Comparison of ENCODE assay signal across 12 cellular contexts in the genomic region with DNA sequence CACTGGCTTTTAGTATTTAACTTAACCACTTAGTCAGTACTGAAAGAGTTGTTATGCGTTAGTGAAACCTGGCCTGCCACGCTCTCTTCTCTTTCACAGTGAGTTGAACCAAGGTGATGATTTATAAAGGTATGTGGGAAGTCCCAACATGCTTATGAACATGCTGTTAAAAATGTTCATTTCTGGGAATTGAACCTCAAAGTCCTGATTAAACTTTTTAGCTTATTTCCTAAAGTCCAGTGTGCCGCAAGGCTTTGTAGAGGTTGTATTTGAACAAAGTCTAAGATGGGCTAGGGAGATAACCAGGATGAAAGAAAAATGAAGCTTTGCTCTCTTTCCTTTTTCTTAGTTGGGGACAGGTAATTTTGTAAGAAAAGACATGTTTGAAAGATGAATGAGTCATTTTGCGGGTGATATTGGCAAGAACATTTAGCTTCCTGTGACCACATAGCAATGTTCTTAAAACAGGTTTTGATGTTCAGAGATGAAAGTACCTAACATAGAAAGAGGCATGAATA.
DNase-seq lines count a peak whose midpoint lies in the region; ATAC-seq and TF ChIP-seq lines count a peak whose summit lies in the region.
"Had no signal": no experiment of that assay in that cellular context is flagged by ENCODE, and none has a peak within 500 bp of the region (broad histone marks: within the 10 kb centered on the region; RNA-seq: fewer than 3 reads in every experiment).

No MANE protein-coding gene starts in this region.

- no peak for TF ChIP-seq POLR2A in gastroesophageal sphincter (IDR thresholded peaks at IDR 0.05)

- peaks cover 18% of the 10 kb centered on the region for H3K4me1 Mint-ChIP-seq in activated CD4-positive, alpha-beta T cell treated with anti-CD3 and anti-CD28 coated beads for 36 hours

- peak overlapping the region; percentile 83 for H3K27ac Mint-ChIP-seq in activated CD4-positive, alpha-beta T cell treated with anti-CD3 and anti-CD28 coated beads for 36 hours

- H3K36me3 Mint-ChIP-seq in activated CD4-positive, alpha-beta T cell treated with anti-CD3 and anti-CD28 coated beads for 36 hours (ENCODE audit: low read depth), result no peaks in the 10 kb centered on the region

- no peak overlapping the region for H3K9ac ChIP-seq in HUES48 (ENCODE audit: low read depth, low read length)

- peak overlapping the region; percentile 78 for H3K27ac ChIP-seq in HUES48 (ENCODE audit: low read depth, low read length)
- H3K27ac ChIP-seq in gastroesophageal sphincter, result no peak overlapping the region
- H3K27ac ChIP-seq: A549, esophagus muscularis mucosa had no signal

- peak; percentile 68 for DNase-seq in activated CD4-positive, alpha-beta T cell treated with anti-CD3 and anti-CD28 coated beads for 36 hours
- no peak for DNase-seq in activated CD4-positive, alpha-beta T cell treated with anti-CD3 and anti-CD28 coated beads, Interleukin-2, amount 50 U/mL, for 1 hour
- peak; percentile 3 to 4 for DNase-seq in stimulated activated CD4-positive, alpha-beta T cell treated with anti-CD3 and anti-CD28 coated beads, Interleukin-2, amount 100 ng/mL, for 48 hours
- no peak for DNase-seq in activated CD8-positive, alpha-beta memory T cell treated with anti-CD3 and anti-CD28 coated beads, Interleukin-2, amount 50 U/mL, for 4 hours
- no peak for DNase-seq in cerebellum (ENCODE audit: low spot score)
- DNase-seq: mucosa of descending colon, NCI-H446 treated with DMSO at 0.1 percent for 48 hours had no signal

- H3K4me3 ChIP-seq in HUES48 (ENCODE audit: low read depth, low read length), result no peak overlapping the region
- no peak overlapping the region for H3K4me3 ChIP-seq in gastroesophageal sphincter
- H3K4me3 ChIP-seq: A549, esophagus muscularis mucosa, mucosa of descending colon had no signal

- CTCF ChIA-PET in activated CD4-positive, alpha-beta T cell treated with anti-CD3 and anti-CD28 coated beads for 36 hours (lab: Charles Lee), result interaction anchor here (1.0 to 1.3 kb wide), 3 partner anchors 9 to 241 kb away, joined by 3 read pairs; no protein-coding TSS in a partner anchor

- POLR2A ChIA-PET in activated CD4-positive, alpha-beta T cell treated with anti-CD3 and anti-CD28 coated beads for 36 hours (lab: Charles Lee), result no interaction called here

- H3K4me1 ChIP-seq in HUES48 (ENCODE audit: control insufficient read depth, insufficient read depth, low read length) (peaks cover 24% of the 10 kb centered on the region), gastroesophageal sphincter (no peaks in the 10 kb centered on the region)
- H3K4me1 ChIP-seq: A549, esophagus muscularis mucosa had no signal

- H3K27me3 ChIP-seq in HUES48 (ENCODE audit: control insufficient read depth, insufficient read depth, low read length) (no peaks in the 10 kb centered on the region), gastroesophageal sphincter (no peaks in the 10 kb centered on the region)
- H3K27me3 ChIP-seq: esophagus muscularis mucosa had no signal

- no peak for TF ChIP-seq EP300 in gastroesophageal sphincter (IDR thresholded peaks at IDR 0.05)

- WGBS in gastroesophageal sphincter (ENCODE audit: low coverage in 1 of 2), 2 donors, result 73 to 83% methylated on average over 4 of the region's 4 CpGs

- ATAC-seq in activated CD4-positive, alpha-beta T cell treated with anti-CD3 and anti-CD28 coated beads for 36 hours, result peak; percentile 95
- ATAC-seq in HG02623 (IDR thresholded peaks at IDR 0.05; ENCODE audit: unreplicated experiment), result peak; percentile 90
- ATAC-seq in gastroesophageal sphincter, result no peak
- ATAC-seq: A549, mucosa of descending colon had no signal

- no peak for TF ChIP-seq CTCF in gastroesophageal sphincter (IDR thresholded peaks at IDR 0.05)

- no peak overlapping the region for H3K4me3 Mint-ChIP-seq in activated CD4-positive, alpha-beta T cell treated with anti-CD3 and anti-CD28 coated beads for 36 hours

- H3K27me3 Mint-ChIP-seq in activated CD4-positive, alpha-beta T cell treated with anti-CD3 and anti-CD28 coated beads for 36 hours, result peaks cover 8% of the 10 kb centered on the region

- intact Hi-C loops in activated CD4-positive, alpha-beta T cell treated with anti-CD3 and anti-CD28 coated beads for 36 hours (cut with DNase I, micrococcal nuclease), result loop anchor here (2.0 to 5.0 kb wide), 2 partner anchors 159 to 265 kb away; no protein-coding TSS in a partner anchor

- H3K36me3 ChIP-seq in HUES48 (ENCODE audit: control insufficient read depth, insufficient read depth, low read length), result no peaks in the 10 kb centered on the region
- H3K36me3 ChIP-seq in gastroesophageal sphincter, result no peaks in the 10 kb centered on the region
- H3K36me3 ChIP-seq: esophagus muscularis mucosa had no signal

- H3K9me3 Mint-ChIP-seq in activated CD4-positive, alpha-beta T cell treated with anti-CD3 and anti-CD28 coated beads for 36 hours (ENCODE audit: low read depth), result no peaks in the 10 kb centered on the region

- H3K9me3 ChIP-seq in HUES48 (ENCODE audit: control insufficient read depth, insufficient read depth, low read length), result no peaks in the 10 kb centered on the region
- H3K9me3 ChIP-seq in gastroesophageal sphincter, result no peaks in the 10 kb centered on the region
- H3K9me3 ChIP-seq: A549, esophagus muscularis mucosa, mucosa of descending colon had no signal

Comparison
In these comparisons a context has a peak if more than half of its experiments do, and no peak if none do; other contexts are left out.
1. DNase-seq: peak in activated CD4-positive, alpha-beta T cell treated with anti-CD3 and anti-CD28 coated beads for 36 hours (single experiment) and stimulated activated CD4-positive, alpha-beta T cell treated with anti-CD3 and anti-CD28 coated beads, Interleukin-2, amount 100 ng/mL, for 48 hours (2 of 2); none in activated CD4-positive, alpha-beta T cell treated with anti-CD3 and anti-CD28 coated beads, Interleukin-2, amount 50 U/mL, for 1 hour (single experiment), activated CD8-positive, alpha-beta memory T cell treated with anti-CD3 and anti-CD28 coated beads, Interleukin-2, amount 50 U/mL, for 4 hours (single experiment) and cerebellum (single experiment).